In genomic region chr4:137623013-137623412, GRCh38 we compare ENCODE assay signal across 18 cellular contexts.
DNase-seq lines count a peak whose midpoint lies in the region; ATAC-seq and TF ChIP-seq lines count a peak whose summit lies in the region.
"Had no signal": no experiment of that assay in that cellular context is flagged by ENCODE, and none has a peak within 500 bp of the region (broad histone marks: within the 10 kb centered on the region; RNA-seq: fewer than 3 reads in every experiment).

No MANE protein-coding gene starts in this region.

- H3K27me3 ChIP-seq in SJCRH30 = no peaks in the 10 kb centered on the region
- H3K27me3 ChIP-seq in breast epithelium = no peaks in the 10 kb centered on the region
- H3K27me3 ChIP-seq: heart right ventricle had no signal

- DNase-seq in HuH-7 (ENCODE audit: low spot score) (peak; percentile 17), SJCRH30 (peak; percentile 11 to 63), midbrain (lab: John Stamatoyannopoulos, UW) (peak; percentile 11), G401 (ENCODE audit: low spot score) (no peak), breast epithelium (ENCODE audit: low spot score in 2 of 2) (no peak), NCI-H1694 (lab: John Stamatoyannopoulos, UW) (no peak)
- DNase-seq: caudate nucleus; DMS79 treated with DMSO at 0.1 percent for 48 hours; heart right ventricle; HFFc6; naive thymus-derived CD4-positive, alpha-beta T cell; NCI-H1105 treated with DMSO at 0.1 percent for 48 hours; right cardiac atrium; stimulated activated naive B cell treated with anti-CD40 and anti-IgM and Interleukin-4, amounts not matched to agents 10 μg/mL and 1 μg/mL and 100 μg/mL, for 72 hours; WERI-Rb-1 had no signal

- peak; percentile 86 for ATAC-seq in GM18867 (IDR thresholded peaks at IDR 0.05; ENCODE audit: unreplicated experiment)
- no peak for ATAC-seq in GM21528 (IDR thresholded peaks at IDR 0.05; ENCODE audit: low FRiP score, unreplicated experiment)
- ATAC-seq: activated naive CD4-positive, alpha-beta T cell treated with anti-CD3 and anti-CD28 coated beads, Interleukin-2, amount 50 U/mL, for 72 hours; heart right ventricle; naive thymus-derived CD4-positive, alpha-beta T cell; right cardiac atrium; stimulated activated naive B cell treated with anti-CD40 and anti-IgM and Interleukin-4, amounts not matched to agents 10 μg/mL and 1 μg/mL and 100 μg/mL, for 72 hours had no signal

- intact Hi-C loops in breast epithelium (cut with DNase I; ENCODE audit: low total_unique reads) = no loop called here

- H3K27ac ChIP-seq in SJCRH30 (peak overlapping the region; percentile 50), breast epithelium (no peak overlapping the region)
- H3K27ac ChIP-seq: heart right ventricle, WERI-Rb-1 had no signal

- H3K9me3 ChIP-seq in SJCRH30 (replicated peaks) = no peaks in the 10 kb centered on the region
- H3K9me3 ChIP-seq in breast epithelium = no peaks in the 10 kb centered on the region
- H3K9me3 ChIP-seq: heart right ventricle had no signal

- TF ChIP-seq POLR2A in breast epithelium (IDR thresholded peaks at IDR 0.05) = no peak

- H3K36me3 ChIP-seq in SJCRH30 (no peaks in the 10 kb centered on the region), breast epithelium (no peaks in the 10 kb centered on the region)
- H3K36me3 ChIP-seq: heart right ventricle, WERI-Rb-1 had no signal

- H3K4me1 ChIP-seq in SJCRH30 (peaks cover 7% of the 10 kb centered on the region), breast epithelium (no peaks in the 10 kb centered on the region)

- in situ Hi-C loops in G401 (cut with HindIII; ENCODE audit: low sequenced_read_pairs) = no loop called here

- H3K4me3 ChIP-seq in SJCRH30 = no peak overlapping the region
- H3K4me3 ChIP-seq in breast epithelium = no peak overlapping the region
- H3K4me3 ChIP-seq: heart right ventricle had no signal

- no peak for TF ChIP-seq CTCF in breast epithelium (IDR thresholded peaks at IDR 0.05)

Comparison
In these comparisons a context has a peak if more than half of its experiments do, and no peak if none do; other contexts are left out.
1. DNase-seq: peak in HuH-7 (single experiment), SJCRH30 (2 of 2) and midbrain (single experiment); none in G401 (single experiment), breast epithelium (0 of 2) and NCI-H1694 (single experiment).